24 cellular contexts compared by ENCODE assay signal in the genomic region with DNA sequence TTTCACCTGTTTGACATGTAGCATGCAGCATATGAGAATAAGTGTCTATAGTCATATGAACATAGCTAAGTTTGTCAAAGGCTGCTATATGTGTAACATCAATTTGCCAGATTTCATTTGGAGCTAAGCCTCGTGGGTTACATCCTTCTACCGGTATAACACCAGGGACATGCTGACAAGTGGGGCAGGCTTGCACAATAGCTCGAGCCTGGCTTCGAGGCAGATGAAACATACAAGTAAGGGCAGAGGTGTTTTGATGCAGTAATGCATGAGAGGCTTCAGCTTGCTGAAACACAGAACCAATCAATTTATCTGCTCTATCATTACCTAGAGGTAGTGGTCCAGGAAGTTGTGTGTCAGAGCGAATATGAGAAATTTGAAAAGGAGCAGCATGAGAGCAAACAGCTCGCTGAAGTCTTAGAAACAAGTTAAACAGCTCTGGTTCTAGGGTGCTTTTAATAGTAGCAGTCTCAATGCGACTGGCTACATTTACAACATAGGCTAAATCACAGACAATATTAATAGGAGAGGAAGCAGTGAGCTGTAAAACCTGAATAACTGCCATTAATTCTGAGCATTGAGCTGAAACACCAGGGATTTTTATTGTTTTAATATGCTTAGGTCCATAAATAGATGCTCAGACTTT. TPM values are rescaled to one million over a fixed set of nuclear protein-coding genes. Genes with fewer than 3 reads are reported as not detected.
A peak's percentile ranks its signal among the peaks of the same experiment; 100 is the strongest.
DNase-seq lines count a peak whose midpoint lies in the region; ATAC-seq and TF ChIP-seq lines count a peak whose summit lies in the region.
"Had no signal": no experiment of that assay in that cellular context is flagged by ENCODE, and none has a peak within 500 bp of the region (broad histone marks: within the 10 kb centered on the region; RNA-seq: fewer than 3 reads in every experiment).

No MANE protein-coding gene starts in this region.

- peak overlapping the region; percentile 90 for H3K27ac ChIP-seq in VCaP
- no peak overlapping the region for H3K27ac ChIP-seq in aorta (ENCODE audit: low read depth in 1 of 2, low read length in 2 of 2)
- H3K27ac ChIP-seq: heart left ventricle, psoas muscle, thoracic aorta had no signal

- H3K4me3 Mint-ChIP-seq in progenitor cell of endocrine pancreas (ENCODE audit: low read depth): no peak overlapping the region
- no peak overlapping the region for H3K4me3 Mint-ChIP-seq in activated CD8-positive, alpha-beta T cell treated with anti-CD3 and anti-CD28 coated beads for 36 hours
- no peak overlapping the region for H3K4me3 Mint-ChIP-seq in activated T-cell treated with anti-CD3 and anti-CD28 coated beads, Interleukin-2, amount 50 U/mL, for 4 hours
- H3K4me3 Mint-ChIP-seq: CD4-positive, alpha-beta memory T cell; natural killer cell treated with Interleukin-12 subunit alpha and Interleukin-12 subunit beta and Interleukin-15 and Interleukin-18, amount 100 ng/mL, for 72 hours; T-cell had no signal

- no peak overlapping the region for H3K4me3 ChIP-seq in aorta (ENCODE audit: low read length in 2 of 2)
- H3K4me3 ChIP-seq: heart left ventricle, psoas muscle, thoracic aorta had no signal

- intact Hi-C loops in aorta (cut with DNase I) (no loop called here), head of caudate nucleus (cut with DNase I) (no loop called here)
- intact Hi-C loops in activated CD8-positive, alpha-beta T cell treated with anti-CD3 and anti-CD28 coated beads for 36 hours (cut with micrococcal nuclease): no loop called here

- TF ChIP-seq CTCF in VCaP (conservative IDR thresholded peaks at IDR 0.05) (no peak), progenitor cell of endocrine pancreas (IDR thresholded peaks at IDR 0.05; ENCODE audit: unreplicated experiment) (no peak)
- no peak for TF ChIP-seq CTCF in activated CD8-positive, alpha-beta T cell treated with anti-CD3 and anti-CD28 coated beads for 36 hours (IDR thresholded peaks at IDR 0.05)

- H3K27me3 Mint-ChIP-seq in progenitor cell of endocrine pancreas: no peaks in the 10 kb centered on the region
- no peaks in the 10 kb centered on the region for H3K27me3 Mint-ChIP-seq in activated CD8-positive, alpha-beta T cell treated with anti-CD3 and anti-CD28 coated beads for 36 hours
- H3K27me3 Mint-ChIP-seq in activated T-cell treated with anti-CD3 and anti-CD28 coated beads, Interleukin-2, amount 50 U/mL, for 4 hours (ENCODE audit: low read depth): no peaks in the 10 kb centered on the region
- H3K27me3 Mint-ChIP-seq: CD4-positive, alpha-beta memory T cell; natural killer cell treated with Interleukin-12 subunit alpha and Interleukin-12 subunit beta and Interleukin-15 and Interleukin-18, amount 100 ng/mL, for 72 hours; T-cell had no signal

- peaks cover 57% of the 10 kb centered on the region for H3K4me1 Mint-ChIP-seq in progenitor cell of endocrine pancreas (ENCODE audit: low read depth)
- H3K4me1 Mint-ChIP-seq in activated CD8-positive, alpha-beta T cell treated with anti-CD3 and anti-CD28 coated beads for 36 hours (ENCODE audit: low read depth): no peaks in the 10 kb centered on the region
- H3K4me1 Mint-ChIP-seq in activated T-cell treated with anti-CD3 and anti-CD28 coated beads, Interleukin-2, amount 50 U/mL, for 4 hours (ENCODE audit: low read depth): no peaks in the 10 kb centered on the region
- H3K4me1 Mint-ChIP-seq: CD4-positive, alpha-beta memory T cell; T-cell had no signal

- POLR2A ChIA-PET in activated CD8-positive, alpha-beta T cell treated with anti-CD3 and anti-CD28 coated beads for 36 hours (lab: Charles Lee): interaction anchor here (1.0 kb wide), 1 partner anchor 387 kb away, joined by 4 read pairs; no protein-coding TSS in a partner anchor

- in situ Hi-C loops in Caki2 (cut with HindIII; ENCODE audit: low pct_unique_long_range_greater_than_20kb, low sequenced_read_pairs): no loop called here

- H3K36me3 ChIP-seq in aorta (ENCODE audit: control insufficient read depth in 1 of 2, insufficient read depth in 2 of 2, low read length in 1 of 2): peaks cover 0 to 4% of the 10 kb centered on the region in 2 donors
- H3K36me3 ChIP-seq: thoracic aorta had no signal

- ATAC-seq in aorta (ENCODE audit: low FRiP score): no peak
- ATAC-seq in activated CD8-positive, alpha-beta T cell treated with anti-CD3 and anti-CD28 coated beads for 36 hours: no peak
- no peak for ATAC-seq in activated T-cell treated with anti-CD3 and anti-CD28 coated beads, Interleukin-2, amount 50 U/mL, for 4 hours
- ATAC-seq: heart left ventricle; natural killer cell treated with Interleukin-12 subunit alpha and Interleukin-12 subunit beta and Interleukin-15 and Interleukin-18, amount 100 ng/mL, for 72 hours; psoas muscle; T-cell had no signal

- peak overlapping the region; percentile 91 for H3K27ac Mint-ChIP-seq in progenitor cell of endocrine pancreas
- no peak overlapping the region for H3K27ac Mint-ChIP-seq in activated CD8-positive, alpha-beta T cell treated with anti-CD3 and anti-CD28 coated beads for 36 hours
- H3K27ac Mint-ChIP-seq: CD4-positive, alpha-beta memory T cell; natural killer cell treated with Interleukin-12 subunit alpha and Interleukin-12 subunit beta and Interleukin-15 and Interleukin-18, amount 100 ng/mL, for 72 hours; T-cell had no signal

- H3K27me3 ChIP-seq in aorta (ENCODE audit: control insufficient read depth in 1 of 2, insufficient read depth in 2 of 2, low read length in 1 of 2): no peaks in the 10 kb centered on the region
- H3K27me3 ChIP-seq: heart left ventricle had no signal

- H3K36me3 Mint-ChIP-seq in progenitor cell of endocrine pancreas (ENCODE audit: insufficient read depth): peaks cover 5% of the 10 kb centered on the region
- H3K36me3 Mint-ChIP-seq in activated CD8-positive, alpha-beta T cell treated with anti-CD3 and anti-CD28 coated beads for 36 hours (ENCODE audit: low read depth): no peaks in the 10 kb centered on the region
- H3K36me3 Mint-ChIP-seq in activated T-cell treated with anti-CD3 and anti-CD28 coated beads, Interleukin-2, amount 50 U/mL, for 4 hours (ENCODE audit: insufficient read depth): no peaks in the 10 kb centered on the region
- H3K36me3 Mint-ChIP-seq: natural killer cell treated with Interleukin-12 subunit alpha and Interleukin-12 subunit beta and Interleukin-15 and Interleukin-18, amount 100 ng/mL, for 72 hours; T-cell had no signal

- DNase-seq in Caki2 (ENCODE audit: low read depth) (peak; percentile 93), iris pigment epithelial cell (ENCODE audit: low read depth) (peak; percentile 72), progenitor cell of endocrine pancreas (ENCODE audit: low spot score, unreplicated experiment) (no peak), aorta (no peak), head of caudate nucleus (no peak)
- DNase-seq in activated CD8-positive, alpha-beta T cell treated with anti-CD3 and anti-CD28 coated beads for 36 hours: no peak
- no peak for DNase-seq in activated T-cell treated with anti-CD3 and anti-CD28 coated beads, Interleukin-2, amount 50 U/mL, for 4 hours
- DNase-seq: activated CD4-positive, alpha-beta T cell treated with anti-CD3 and anti-CD28 coated beads, Interleukin-2, amount 50 U/mL, for 1 hour; amygdala; CD4-positive, alpha-beta memory T cell; cerebellar nuclear complex; DMS53; effector CD4-positive, alpha-beta T cell; HCEC 1CT; heart left ventricle; NCI-H1092; NCI-H2107; NCI-H510A treated with DMSO at 0.1 percent for 48 hours; psoas muscle; SIG-M5; T-cell had no signal

- peaks cover 0 to 3% of the 10 kb centered on the region in 2 donors for H3K4me1 ChIP-seq in aorta (ENCODE audit: control insufficient read depth in 1 of 2, insufficient read depth in 2 of 2, low read length in 2 of 2)
- H3K4me1 ChIP-seq: psoas muscle had no signal

- CTCF ChIA-PET in activated CD8-positive, alpha-beta T cell treated with anti-CD3 and anti-CD28 coated beads for 36 hours (lab: Charles Lee): interaction anchor here (1.2 kb wide), 2 partner anchors 17 to 27 kb away, joined by 3 read pairs; no protein-coding TSS in a partner anchor

- H3K9me3 Mint-ChIP-seq in progenitor cell of endocrine pancreas (ENCODE audit: low read depth): no peaks in the 10 kb centered on the region
- no peaks in the 10 kb centered on the region for H3K9me3 Mint-ChIP-seq in activated CD8-positive, alpha-beta T cell treated with anti-CD3 and anti-CD28 coated beads for 36 hours
- no peaks in the 10 kb centered on the region for H3K9me3 Mint-ChIP-seq in activated T-cell treated with anti-CD3 and anti-CD28 coated beads, Interleukin-2, amount 50 U/mL, for 4 hours
- H3K9me3 Mint-ChIP-seq: natural killer cell treated with Interleukin-12 subunit alpha and Interleukin-12 subunit beta and Interleukin-15 and Interleukin-18, amount 100 ng/mL, for 72 hours; T-cell had no signal

- 79 to 82% methylated on average over 7 of the region's 7 CpGs for WGBS in aorta, 2 donors

- no peaks in the 10 kb centered on the region for H3K9me3 ChIP-seq in aorta (ENCODE audit: control insufficient read depth, low read length)
- H3K9me3 ChIP-seq: heart left ventricle, psoas muscle, thoracic aorta had no signal

RNA-seq across cellular contexts. Expression of a gene that starts 14.9 kb away (rescaled TPM):
- 817 and 999 TPM in 2 replicates for total RNA-seq in Caki2 (2014; rRNA removed; shearing (Covaris generic); ENCODE audit: low replicate concordance)
- total RNA-seq in progenitor cell of endocrine pancreas: 518 and 607 TPM in 2 replicates
- 100 to 1,000 TPM in 1 of 2 donors, 10 to 100 TPM in 1; 83.3 to 116 TPM for total RNA-seq in aorta
- 10 to 100 TPM; 16.8 to 25.2 TPM for polyA plus RNA-seq in aorta
- total RNA-seq in activated CD8-positive, alpha-beta T cell treated with anti-CD3 and anti-CD28 coated beads for 36 hours: 10 to 100 TPM; 14.6 to 16.7 TPM
- total RNA-seq in activated T-cell treated with anti-CD3 and anti-CD28 coated beads, Interleukin-2, amount 50 U/mL, for 4 hours: 10 to 100 TPM; 21.6 to 26.2 (median 23.2) TPM

Comparison
In these comparisons a context has a peak if more than half of its experiments do, and no peak if none do; other contexts are left out.
1. DNase-seq: peak in Caki2 (single experiment) and iris pigment epithelial cell (single experiment); none in progenitor cell of endocrine pancreas (single experiment), aorta (0 of 2), head of caudate nucleus (0 of 42), activated CD8-positive, alpha-beta T cell treated with anti-CD3 and anti-CD28 coated beads for 36 hours (single experiment) and activated T-cell treated with anti-CD3 and anti-CD28 coated beads, Interleukin-2, amount 50 U/mL, for 4 hours (single experiment).